In the genomic region with DNA sequence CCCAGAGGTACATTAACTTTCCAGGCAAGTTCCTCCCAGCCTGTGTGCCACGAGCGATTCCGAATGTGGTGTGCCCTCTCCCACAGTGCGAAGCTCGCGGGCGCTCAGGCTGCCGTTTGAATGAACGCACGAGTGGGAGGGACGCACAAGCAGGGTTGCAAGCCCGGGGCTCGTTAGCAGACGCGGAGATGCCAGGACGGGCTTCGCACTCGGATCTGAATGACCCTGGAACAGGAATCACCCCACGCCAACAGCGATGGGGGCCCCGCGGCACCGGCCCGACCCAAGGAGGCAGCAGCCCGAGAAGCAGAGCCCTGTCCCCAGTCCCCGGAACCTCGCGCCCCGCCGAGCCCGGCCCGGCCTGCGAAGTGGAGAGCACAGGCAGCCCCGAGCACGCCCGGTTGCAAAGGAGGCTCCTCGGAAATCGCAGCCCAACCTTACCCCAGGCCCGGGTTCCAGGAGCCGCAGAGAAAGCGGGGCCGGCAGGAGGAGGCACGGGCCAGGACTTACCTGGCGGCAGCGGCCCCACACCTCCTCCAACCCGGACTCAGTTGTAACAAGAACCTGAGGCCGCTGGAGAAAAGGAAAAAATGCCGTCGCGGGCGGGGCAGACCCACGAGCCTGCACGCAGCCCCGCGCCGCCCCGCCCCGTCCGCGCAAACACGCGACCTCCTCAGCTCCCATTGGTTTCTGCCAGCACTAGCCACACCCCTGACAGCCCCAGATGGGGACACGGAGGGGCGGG, we compare ENCODE assay signal across 1 cellular context.
TF ChIP-seq lines count a peak whose summit lies in the region.

A gene with protein sequence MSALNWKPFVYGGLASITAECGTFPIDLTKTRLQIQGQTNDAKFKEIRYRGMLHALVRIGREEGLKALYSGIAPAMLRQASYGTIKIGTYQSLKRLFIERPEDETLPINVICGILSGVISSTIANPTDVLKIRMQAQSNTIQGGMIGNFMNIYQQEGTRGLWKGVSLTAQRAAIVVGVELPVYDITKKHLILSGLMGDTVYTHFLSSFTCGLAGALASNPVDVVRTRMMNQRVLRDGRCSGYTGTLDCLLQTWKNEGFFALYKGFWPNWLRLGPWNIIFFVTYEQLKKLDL (minus strand): TSS at position 584 of the 745 bp plus-strand sequence. CDS start 6,948 bp downstream, outside the sequence.

TF ChIP-seq in GM12878, 131 proteins besides CTCF, POLR2A, EP300 and RAD21 (continued from another document and continues in another):
- TF ChIP-seq, protein P1, sequence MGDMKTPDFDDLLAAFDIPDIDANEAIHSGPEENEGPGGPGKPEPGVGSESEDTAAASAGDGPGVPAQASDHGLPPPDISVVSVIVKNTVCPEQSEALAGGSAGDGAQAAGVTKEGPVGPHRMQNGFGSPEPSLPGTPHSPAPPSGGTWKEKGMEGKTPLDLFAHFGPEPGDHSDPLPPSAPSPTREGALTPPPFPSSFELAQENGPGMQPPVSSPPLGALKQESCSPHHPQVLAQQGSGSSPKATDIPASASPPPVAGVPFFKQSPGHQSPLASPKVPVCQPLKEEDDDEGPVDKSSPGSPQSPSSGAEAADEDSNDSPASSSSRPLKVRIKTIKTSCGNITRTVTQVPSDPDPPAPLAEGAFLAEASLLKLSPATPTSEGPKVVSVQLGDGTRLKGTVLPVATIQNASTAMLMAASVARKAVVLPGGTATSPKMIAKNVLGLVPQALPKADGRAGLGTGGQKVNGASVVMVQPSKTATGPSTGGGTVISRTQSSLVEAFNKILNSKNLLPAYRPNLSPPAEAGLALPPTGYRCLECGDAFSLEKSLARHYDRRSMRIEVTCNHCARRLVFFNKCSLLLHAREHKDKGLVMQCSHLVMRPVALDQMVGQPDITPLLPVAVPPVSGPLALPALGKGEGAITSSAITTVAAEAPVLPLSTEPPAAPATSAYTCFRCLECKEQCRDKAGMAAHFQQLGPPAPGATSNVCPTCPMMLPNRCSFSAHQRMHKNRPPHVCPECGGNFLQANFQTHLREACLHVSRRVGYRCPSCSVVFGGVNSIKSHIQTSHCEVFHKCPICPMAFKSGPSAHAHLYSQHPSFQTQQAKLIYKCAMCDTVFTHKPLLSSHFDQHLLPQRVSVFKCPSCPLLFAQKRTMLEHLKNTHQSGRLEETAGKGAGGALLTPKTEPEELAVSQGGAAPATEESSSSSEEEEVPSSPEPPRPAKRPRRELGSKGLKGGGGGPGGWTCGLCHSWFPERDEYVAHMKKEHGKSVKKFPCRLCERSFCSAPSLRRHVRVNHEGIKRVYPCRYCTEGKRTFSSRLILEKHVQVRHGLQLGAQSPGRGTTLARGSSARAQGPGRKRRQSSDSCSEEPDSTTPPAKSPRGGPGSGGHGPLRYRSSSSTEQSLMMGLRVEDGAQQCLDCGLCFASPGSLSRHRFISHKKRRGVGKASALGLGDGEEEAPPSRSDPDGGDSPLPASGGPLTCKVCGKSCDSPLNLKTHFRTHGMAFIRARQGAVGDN (IDR thresholded peaks at IDR 0.05), result peak; percentile 51; the same call in 1 of the 2 replicates
- TF ChIP-seq ZZZ3 (IDR thresholded peaks at IDR 0.05; ENCODE audit: control insufficient read depth, insufficient read length, low read depth) (no peak), CREB1 (IDR thresholded peaks at IDR 0.05; ENCODE audit: low read depth) (0 out of 2 replicates have a peak, but pooled peaks have one; percentile 9), NRF1 (conservative IDR thresholded peaks at IDR 0.05; ENCODE audit: low read depth, low read length) (no peak), IKZF2 (IDR thresholded peaks at IDR 0.05) (peak in 1 of 2 experiments; percentile 24; a peak in 2 of 4 replicates), CBX5 (IDR thresholded peaks at IDR 0.05; ENCODE audit: low read depth) (0 out of 2 replicates have a peak, but pooled peaks have one; percentile 78), CHD4 (IDR thresholded peaks at IDR 0.05) (no peak), IRF4 (IDR thresholded peaks at IDR 0.05; ENCODE audit: low read depth, low read length) (no peak), MAX (IDR thresholded peaks at IDR 0.05; ENCODE audit: low read depth, low read length) (peak; percentile 78; the same call in 1 of the 2 replicates), TBL1XR1 (IDR thresholded peaks at IDR 0.05; ENCODE audit: low read depth, low read length) (0 out of 2 replicates have a peak, but pooled peaks have one; percentile 18), EED (IDR thresholded peaks at IDR 0.05; ENCODE audit: low read depth) (no peak), KAT2A (conservative IDR thresholded peaks at IDR 0.05; ENCODE audit: control insufficient read depth, low read depth, low read length) (no peak), CEBPB (IDR thresholded peaks at IDR 0.05; ENCODE audit: borderline replicate concordance in 1 of 2, low read depth in 2 of 2, low read length in 2 of 2) (no peak), BHLHE40 (IDR thresholded peaks at IDR 0.05; ENCODE audit: borderline replicate concordance in 1 of 2, low read depth in 2 of 2, low read length in 1 of 2) (peak; percentile 95 to 98), RELA (IDR thresholded peaks at IDR 0.05; ENCODE audit: borderline replicate concordance, partially characterized antibody) (no peak), SUPT20H (IDR thresholded peaks at IDR 0.05; ENCODE audit: borderline replicate concordance, control insufficient read depth, low read depth, low read length) (no peak), LARP7 (IDR thresholded peaks at IDR 0.05) (peak; percentile 69), CREM (IDR thresholded peaks at IDR 0.05; ENCODE audit: low read depth) (peak; percentile 11; the same call in 1 of the 2 replicates)
- TF ChIP-seq, protein P2, sequence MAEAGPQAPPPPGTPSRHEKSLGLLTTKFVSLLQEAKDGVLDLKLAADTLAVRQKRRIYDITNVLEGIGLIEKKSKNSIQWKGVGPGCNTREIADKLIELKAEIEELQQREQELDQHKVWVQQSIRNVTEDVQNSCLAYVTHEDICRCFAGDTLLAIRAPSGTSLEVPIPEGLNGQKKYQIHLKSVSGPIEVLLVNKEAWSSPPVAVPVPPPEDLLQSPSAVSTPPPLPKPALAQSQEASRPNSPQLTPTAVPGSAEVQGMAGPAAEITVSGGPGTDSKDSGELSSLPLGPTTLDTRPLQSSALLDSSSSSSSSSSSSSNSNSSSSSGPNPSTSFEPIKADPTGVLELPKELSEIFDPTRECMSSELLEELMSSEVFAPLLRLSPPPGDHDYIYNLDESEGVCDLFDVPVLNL (IDR thresholded peaks at IDR 0.05; ENCODE audit: low read depth, low read length), result no peak
- TF ChIP-seq, protein P3, sequence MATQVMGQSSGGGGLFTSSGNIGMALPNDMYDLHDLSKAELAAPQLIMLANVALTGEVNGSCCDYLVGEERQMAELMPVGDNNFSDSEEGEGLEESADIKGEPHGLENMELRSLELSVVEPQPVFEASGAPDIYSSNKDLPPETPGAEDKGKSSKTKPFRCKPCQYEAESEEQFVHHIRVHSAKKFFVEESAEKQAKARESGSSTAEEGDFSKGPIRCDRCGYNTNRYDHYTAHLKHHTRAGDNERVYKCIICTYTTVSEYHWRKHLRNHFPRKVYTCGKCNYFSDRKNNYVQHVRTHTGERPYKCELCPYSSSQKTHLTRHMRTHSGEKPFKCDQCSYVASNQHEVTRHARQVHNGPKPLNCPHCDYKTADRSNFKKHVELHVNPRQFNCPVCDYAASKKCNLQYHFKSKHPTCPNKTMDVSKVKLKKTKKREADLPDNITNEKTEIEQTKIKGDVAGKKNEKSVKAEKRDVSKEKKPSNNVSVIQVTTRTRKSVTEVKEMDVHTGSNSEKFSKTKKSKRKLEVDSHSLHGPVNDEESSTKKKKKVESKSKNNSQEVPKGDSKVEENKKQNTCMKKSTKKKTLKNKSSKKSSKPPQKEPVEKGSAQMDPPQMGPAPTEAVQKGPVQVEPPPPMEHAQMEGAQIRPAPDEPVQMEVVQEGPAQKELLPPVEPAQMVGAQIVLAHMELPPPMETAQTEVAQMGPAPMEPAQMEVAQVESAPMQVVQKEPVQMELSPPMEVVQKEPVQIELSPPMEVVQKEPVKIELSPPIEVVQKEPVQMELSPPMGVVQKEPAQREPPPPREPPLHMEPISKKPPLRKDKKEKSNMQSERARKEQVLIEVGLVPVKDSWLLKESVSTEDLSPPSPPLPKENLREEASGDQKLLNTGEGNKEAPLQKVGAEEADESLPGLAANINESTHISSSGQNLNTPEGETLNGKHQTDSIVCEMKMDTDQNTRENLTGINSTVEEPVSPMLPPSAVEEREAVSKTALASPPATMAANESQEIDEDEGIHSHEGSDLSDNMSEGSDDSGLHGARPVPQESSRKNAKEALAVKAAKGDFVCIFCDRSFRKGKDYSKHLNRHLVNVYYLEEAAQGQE (IDR thresholded peaks at IDR 0.05; ENCODE audit: low read depth, low read length), result no peak
- TF ChIP-seq, protein P4, sequence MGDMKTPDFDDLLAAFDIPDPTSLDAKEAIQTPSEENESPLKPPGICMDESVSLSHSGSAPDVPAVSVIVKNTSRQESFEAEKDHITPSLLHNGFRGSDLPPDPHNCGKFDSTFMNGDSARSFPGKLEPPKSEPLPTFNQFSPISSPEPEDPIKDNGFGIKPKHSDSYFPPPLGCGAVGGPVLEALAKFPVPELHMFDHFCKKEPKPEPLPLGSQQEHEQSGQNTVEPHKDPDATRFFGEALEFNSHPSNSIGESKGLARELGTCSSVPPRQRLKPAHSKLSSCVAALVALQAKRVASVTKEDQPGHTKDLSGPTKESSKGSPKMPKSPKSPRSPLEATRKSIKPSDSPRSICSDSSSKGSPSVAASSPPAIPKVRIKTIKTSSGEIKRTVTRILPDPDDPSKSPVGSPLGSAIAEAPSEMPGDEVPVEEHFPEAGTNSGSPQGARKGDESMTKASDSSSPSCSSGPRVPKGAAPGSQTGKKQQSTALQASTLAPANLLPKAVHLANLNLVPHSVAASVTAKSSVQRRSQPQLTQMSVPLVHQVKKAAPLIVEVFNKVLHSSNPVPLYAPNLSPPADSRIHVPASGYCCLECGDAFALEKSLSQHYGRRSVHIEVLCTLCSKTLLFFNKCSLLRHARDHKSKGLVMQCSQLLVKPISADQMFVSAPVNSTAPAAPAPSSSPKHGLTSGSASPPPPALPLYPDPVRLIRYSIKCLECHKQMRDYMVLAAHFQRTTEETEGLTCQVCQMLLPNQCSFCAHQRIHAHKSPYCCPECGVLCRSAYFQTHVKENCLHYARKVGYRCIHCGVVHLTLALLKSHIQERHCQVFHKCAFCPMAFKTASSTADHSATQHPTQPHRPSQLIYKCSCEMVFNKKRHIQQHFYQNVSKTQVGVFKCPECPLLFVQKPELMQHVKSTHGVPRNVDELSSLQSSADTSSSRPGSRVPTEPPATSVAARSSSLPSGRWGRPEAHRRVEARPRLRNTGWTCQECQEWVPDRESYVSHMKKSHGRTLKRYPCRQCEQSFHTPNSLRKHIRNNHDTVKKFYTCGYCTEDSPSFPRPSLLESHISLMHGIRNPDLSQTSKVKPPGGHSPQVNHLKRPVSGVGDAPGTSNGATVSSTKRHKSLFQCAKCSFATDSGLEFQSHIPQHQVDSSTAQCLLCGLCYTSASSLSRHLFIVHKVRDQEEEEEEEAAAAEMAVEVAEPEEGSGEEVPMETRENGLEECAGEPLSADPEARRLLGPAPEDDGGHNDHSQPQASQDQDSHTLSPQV (IDR thresholded peaks at IDR 0.05), result no peak
- TF ChIP-seq, protein P5, sequence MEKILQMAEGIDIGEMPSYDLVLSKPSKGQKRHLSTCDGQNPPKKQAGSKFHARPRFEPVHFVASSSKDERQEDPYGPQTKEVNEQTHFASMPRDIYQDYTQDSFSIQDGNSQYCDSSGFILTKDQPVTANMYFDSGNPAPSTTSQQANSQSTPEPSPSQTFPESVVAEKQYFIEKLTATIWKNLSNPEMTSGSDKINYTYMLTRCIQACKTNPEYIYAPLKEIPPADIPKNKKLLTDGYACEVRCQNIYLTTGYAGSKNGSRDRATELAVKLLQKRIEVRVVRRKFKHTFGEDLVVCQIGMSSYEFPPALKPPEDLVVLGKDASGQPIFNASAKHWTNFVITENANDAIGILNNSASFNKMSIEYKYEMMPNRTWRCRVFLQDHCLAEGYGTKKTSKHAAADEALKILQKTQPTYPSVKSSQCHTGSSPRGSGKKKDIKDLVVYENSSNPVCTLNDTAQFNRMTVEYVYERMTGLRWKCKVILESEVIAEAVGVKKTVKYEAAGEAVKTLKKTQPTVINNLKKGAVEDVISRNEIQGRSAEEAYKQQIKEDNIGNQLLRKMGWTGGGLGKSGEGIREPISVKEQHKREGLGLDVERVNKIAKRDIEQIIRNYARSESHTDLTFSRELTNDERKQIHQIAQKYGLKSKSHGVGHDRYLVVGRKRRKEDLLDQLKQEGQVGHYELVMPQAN (conservative IDR thresholded peaks at IDR 0.05), result no peak; the same call in 1 of the 2 replicates
- TF ChIP-seq, protein P6, sequence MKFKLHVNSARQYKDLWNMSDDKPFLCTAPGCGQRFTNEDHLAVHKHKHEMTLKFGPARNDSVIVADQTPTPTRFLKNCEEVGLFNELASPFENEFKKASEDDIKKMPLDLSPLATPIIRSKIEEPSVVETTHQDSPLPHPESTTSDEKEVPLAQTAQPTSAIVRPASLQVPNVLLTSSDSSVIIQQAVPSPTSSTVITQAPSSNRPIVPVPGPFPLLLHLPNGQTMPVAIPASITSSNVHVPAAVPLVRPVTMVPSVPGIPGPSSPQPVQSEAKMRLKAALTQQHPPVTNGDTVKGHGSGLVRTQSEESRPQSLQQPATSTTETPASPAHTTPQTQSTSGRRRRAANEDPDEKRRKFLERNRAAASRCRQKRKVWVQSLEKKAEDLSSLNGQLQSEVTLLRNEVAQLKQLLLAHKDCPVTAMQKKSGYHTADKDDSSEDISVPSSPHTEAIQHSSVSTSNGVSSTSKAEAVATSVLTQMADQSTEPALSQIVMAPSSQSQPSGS (IDR thresholded peaks at IDR 0.05; ENCODE audit: low read length), result no peak
- TF ChIP-seq, protein P7, sequence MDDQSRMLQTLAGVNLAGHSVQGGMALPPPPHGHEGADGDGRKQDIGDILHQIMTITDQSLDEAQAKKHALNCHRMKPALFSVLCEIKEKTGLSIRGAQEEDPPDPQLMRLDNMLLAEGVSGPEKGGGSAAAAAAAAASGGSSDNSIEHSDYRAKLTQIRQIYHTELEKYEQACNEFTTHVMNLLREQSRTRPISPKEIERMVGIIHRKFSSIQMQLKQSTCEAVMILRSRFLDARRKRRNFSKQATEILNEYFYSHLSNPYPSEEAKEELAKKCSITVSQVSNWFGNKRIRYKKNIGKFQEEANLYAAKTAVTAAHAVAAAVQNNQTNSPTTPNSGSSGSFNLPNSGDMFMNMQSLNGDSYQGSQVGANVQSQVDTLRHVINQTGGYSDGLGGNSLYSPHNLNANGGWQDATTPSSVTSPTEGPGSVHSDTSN (IDR thresholded peaks at IDR 0.05; ENCODE audit: insufficient replicate concordance, low read depth, low read length), result peak; percentile 35
- TF ChIP-seq, protein P8, sequence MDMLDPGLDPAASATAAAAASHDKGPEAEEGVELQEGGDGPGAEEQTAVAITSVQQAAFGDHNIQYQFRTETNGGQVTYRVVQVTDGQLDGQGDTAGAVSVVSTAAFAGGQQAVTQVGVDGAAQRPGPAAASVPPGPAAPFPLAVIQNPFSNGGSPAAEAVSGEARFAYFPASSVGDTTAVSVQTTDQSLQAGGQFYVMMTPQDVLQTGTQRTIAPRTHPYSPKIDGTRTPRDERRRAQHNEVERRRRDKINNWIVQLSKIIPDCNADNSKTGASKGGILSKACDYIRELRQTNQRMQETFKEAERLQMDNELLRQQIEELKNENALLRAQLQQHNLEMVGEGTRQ (IDR thresholded peaks at IDR 0.05; ENCODE audit: borderline replicate concordance, low read depth, low read length), result no peak
